In genomic region chr12:5511256-5511643, GRCh38 we compare ENCODE assay signal across 27 cellular contexts.
"Had no signal": no experiment of that assay in that cellular context is flagged by ENCODE, and none has a peak within 500 bp of the region (broad histone marks: within the 10 kb centered on the region; RNA-seq: fewer than 3 reads in every experiment).

No MANE protein-coding gene starts in this region.

- ATAC-seq: activated CD4-positive, alpha-beta T cell treated with anti-CD3 and anti-CD28 coated beads for 36 hours; activated CD8-positive, alpha-beta T cell treated with anti-CD3 and anti-CD28 coated beads for 36 hours; activated T-cell treated with anti-CD3 and anti-CD28 coated beads, Interleukin-2, amount 50 U/mL, for 72 hours; T-cell had no signal

- H3K27ac Mint-ChIP-seq: activated CD4-positive, alpha-beta T cell treated with anti-CD3 and anti-CD28 coated beads for 36 hours; activated CD8-positive, alpha-beta T cell treated with anti-CD3 and anti-CD28 coated beads for 36 hours; activated naive CD4-positive, alpha-beta T cell treated with anti-CD3 and anti-CD28 coated beads, Interleukin-2, amount 10 ng/mL, durations not matched to agents 7 days and 5 days; activated naive CD8-positive, alpha-beta T cell treated with anti-CD3 and anti-CD28 coated beads, Interleukin-2, amount 10 ng/mL, durations not matched to agents 7 days and 5 days; activated T-cell treated with anti-CD3 and anti-CD28 coated beads, Interleukin-2, amount 50 U/mL, for 72 hours; activated T-helper 2 cell treated with anti-CD3 and anti-CD28 coated beads, Interferon-gamma antibody, Interleukin-2, Interleukin-4, amounts not matched to agents 10 μg/mL and 5 μg/mL and 100 μg/mL, durations not matched to agents 14 hours and 24 hours and 36 hours; T-cell had no signal

- H3K4me1 ChIP-seq: adrenal gland, Peyer's patch, SJSA1 had no signal

- H3K9me3 ChIP-seq: adrenal gland, MG63, Peyer's patch, SJSA1 had no signal

- H3K36me3 Mint-ChIP-seq: activated naive CD4-positive, alpha-beta T cell treated with anti-CD3 and anti-CD28 coated beads, Interleukin-2, amount 10 ng/mL, durations not matched to agents 7 days and 5 days; activated naive CD8-positive, alpha-beta T cell treated with anti-CD3 and anti-CD28 coated beads, Interleukin-2, amount 10 ng/mL, durations not matched to agents 7 days and 5 days; T-cell had no signal

- H3K27me3 ChIP-seq: adrenal gland, MG63, Peyer's patch, SJSA1 had no signal

- H3K4me1 Mint-ChIP-seq: activated CD4-positive, alpha-beta T cell treated with anti-CD3 and anti-CD28 coated beads for 36 hours; activated naive CD4-positive, alpha-beta T cell treated with anti-CD3 and anti-CD28 coated beads, Interleukin-2, amount 10 ng/mL, durations not matched to agents 7 days and 5 days; T-cell had no signal

- H3K4me3 Mint-ChIP-seq: activated CD4-positive, alpha-beta T cell treated with anti-CD3 and anti-CD28 coated beads for 36 hours; activated CD8-positive, alpha-beta T cell treated with anti-CD3 and anti-CD28 coated beads for 36 hours; activated naive CD4-positive, alpha-beta T cell treated with anti-CD3 and anti-CD28 coated beads, Interleukin-2, amount 10 ng/mL, durations not matched to agents 7 days and 5 days; activated naive CD8-positive, alpha-beta T cell treated with anti-CD3 and anti-CD28 coated beads, Interleukin-2, amount 10 ng/mL, durations not matched to agents 7 days and 5 days; activated T-cell treated with anti-CD3 and anti-CD28 coated beads, Interleukin-2, amount 50 U/mL, for 72 hours; T-cell had no signal

- H3K9ac ChIP-seq: KMS-11 had no signal

- H3K4me2 ChIP-seq: KMS-11 had no signal

- H3K27ac ChIP-seq: adrenal gland, KMS-11, Peyer's patch, RWPE1, SJSA1, VCaP had no signal

- DNase-seq: activated CD8-positive, alpha-beta memory T cell treated with anti-CD3 and anti-CD28 coated beads, Interleukin-2, amount 50 U/mL, for 4 hours; activated gamma-delta T cell treated with Interleukin-2 at 50 U/mL for 16 hours; activated naive CD4-positive, alpha-beta T cell treated with anti-CD3 and anti-CD28 coated beads, Interleukin-2, amount 10 ng/mL, durations not matched to agents 7 days and 5 days; activated naive CD8-positive, alpha-beta T cell treated with anti-CD3 and anti-CD28 coated beads, Interleukin-2, amount 10 ng/mL, durations not matched to agents 7 days and 5 days; anterior cingulate cortex; NCI-H1092 treated with DMSO at 0.1 percent for 48 hours; NCI-H1417 treated with DMSO at 0.1 percent for 48 hours; NCI-H1694; NCI-H2029 treated with DMSO at 0.1 percent for 48 hours; NCI-H345; NCI-H510A; NCI-H526 treated with DMSO at 0.1 percent for 48 hours; NCI-H82; NK-92 treated with Interleukin-12 subunit alpha and Interleukin-12 subunit beta, amount 100 ng/mL, for 24 hours; Peyer's patch; T-cell; T1000 had no signal

- H3K4me3 ChIP-seq: adrenal gland, MG63, Peyer's patch, SJSA1 had no signal

- H3K36me3 ChIP-seq: adrenal gland, MG63, Peyer's patch, SJSA1 had no signal

- H3K9me3 Mint-ChIP-seq: activated CD8-positive, alpha-beta T cell treated with anti-CD3 and anti-CD28 coated beads for 36 hours; activated naive CD4-positive, alpha-beta T cell treated with anti-CD3 and anti-CD28 coated beads, Interleukin-2, amount 10 ng/mL, durations not matched to agents 7 days and 5 days; activated naive CD8-positive, alpha-beta T cell treated with anti-CD3 and anti-CD28 coated beads, Interleukin-2, amount 10 ng/mL, durations not matched to agents 7 days and 5 days; activated T-cell treated with anti-CD3 and anti-CD28 coated beads, Interleukin-2, amount 50 U/mL, for 72 hours; activated T-helper 2 cell treated with anti-CD3 and anti-CD28 coated beads, Interferon-gamma antibody, Interleukin-2, Interleukin-4, amounts not matched to agents 10 μg/mL and 5 μg/mL and 100 μg/mL, durations not matched to agents 14 hours and 24 hours and 36 hours; T-cell had no signal
